In genomic region chr17:7493941-7494340, GRCh38 we compare ENCODE assay signal across 24 cellular contexts. TPM values are rescaled to one million over a fixed set of nuclear protein-coding genes. Genes with fewer than 3 reads are reported as not detected.
DNase-seq lines count a peak whose midpoint lies in the region; ATAC-seq and TF ChIP-seq lines count a peak whose summit lies in the region.
"Had no signal": no experiment of that assay in that cellular context is flagged by ENCODE, and none has a peak within 500 bp of the region (broad histone marks: within the 10 kb centered on the region; RNA-seq: fewer than 3 reads in every experiment).

No MANE protein-coding gene starts in this region.

- 0 out of 2 replicates have a peak overlapping the region, but pooled peaks have one; percentile 13 for H3K27ac ChIP-seq in SK-N-MC
- H3K27ac ChIP-seq: 22Rv1; BLaER1 treated with 17β-estradiol and CSF1 and Interleukin-3, amounts not matched to agents 10 nM and 100 nM; GM23248; SJSA1 had no signal

- H3K4me1 Mint-ChIP-seq in activated T-cell treated with anti-CD3 and anti-CD28 coated beads, Interleukin-2, amount 50 U/mL, for 24 hours (ENCODE audit: low read depth) = peaks cover 44% of the 10 kb centered on the region
- peaks cover 44% of the 10 kb centered on the region for H3K4me1 Mint-ChIP-seq in activated T-cell treated with anti-CD3 and anti-CD28 coated beads, Interleukin-2, amount 50 U/mL, for 4 hours (ENCODE audit: low read depth)
- H3K4me1 Mint-ChIP-seq in chondrocyte (ENCODE audit: low read depth) (peaks cover 32% of the 10 kb centered on the region), progenitor cell of endocrine pancreas (ENCODE audit: low read depth) (peaks cover 21% of the 10 kb centered on the region)

- no peak overlapping the region for H3K9ac ChIP-seq in SK-N-MC (ENCODE audit: insufficient read length)
- H3K9ac ChIP-seq: BLaER1 treated with 17β-estradiol and CSF1 and Interleukin-3, amounts not matched to agents 10 nM and 100 nM; GM23248 had no signal

- no peak for ATAC-seq in activated T-cell treated with anti-CD3 and anti-CD28 coated beads, Interleukin-2, amount 50 U/mL, for 4 hours
- ATAC-seq in GM19023 (IDR thresholded peaks at IDR 0.05; ENCODE audit: unreplicated experiment) (no peak), GM19035 (IDR thresholded peaks at IDR 0.05; ENCODE audit: unreplicated experiment) (no peak), GM18867 (IDR thresholded peaks at IDR 0.05; ENCODE audit: unreplicated experiment) (no peak)

- peaks cover 80% of the 10 kb centered on the region for H3K36me3 ChIP-seq in SK-N-MC (ENCODE audit: insufficient read depth, low read length)

- no peaks in the 10 kb centered on the region for H3K9me3 Mint-ChIP-seq in activated T-cell treated with anti-CD3 and anti-CD28 coated beads, Interleukin-2, amount 50 U/mL, for 24 hours
- no peaks in the 10 kb centered on the region for H3K9me3 Mint-ChIP-seq in activated T-cell treated with anti-CD3 and anti-CD28 coated beads, Interleukin-2, amount 50 U/mL, for 4 hours
- H3K9me3 Mint-ChIP-seq in chondrocyte (ENCODE audit: low read depth) (no peaks in the 10 kb centered on the region), progenitor cell of endocrine pancreas (ENCODE audit: low read depth) (no peaks in the 10 kb centered on the region)
- H3K9me3 Mint-ChIP-seq: H9, HFFc6 had no signal

- no peak overlapping the region for H3K4me3 ChIP-seq in SK-N-MC
- H3K4me3 ChIP-seq: BLaER1 treated with 17β-estradiol and CSF1 and Interleukin-3, amounts not matched to agents 10 nM and 100 nM; GM23248; SJSA1 had no signal

- no peak for DNase-seq in activated T-cell treated with anti-CD3 and anti-CD28 coated beads, Interleukin-2, amount 50 U/mL, for 24 hours
- no peak for DNase-seq in activated T-cell treated with anti-CD3 and anti-CD28 coated beads, Interleukin-2, amount 50 U/mL, for 4 hours
- DNase-seq in SK-N-MC (ENCODE audit: low read depth, low spot score) (no peak), chondrocyte (ENCODE audit: low spot score) (no peak), progenitor cell of endocrine pancreas (ENCODE audit: low spot score, unreplicated experiment) (no peak)
- DNase-seq: EL, GF-D8, GM23248, H9, HFFc6, KG1, MV-4-11, NCI-H1105 treated with DMSO at 0.1 percent for 48 hours, NCI-H2081, NCI-H446 treated with DMSO at 0.1 percent for 48 hours, NCI-H526 treated with DMSO at 0.1 percent for 48 hours, OCI-M1 had no signal

- H3K4me3 Mint-ChIP-seq in activated T-cell treated with anti-CD3 and anti-CD28 coated beads, Interleukin-2, amount 50 U/mL, for 24 hours = no peak overlapping the region
- no peak overlapping the region for H3K4me3 Mint-ChIP-seq in activated T-cell treated with anti-CD3 and anti-CD28 coated beads, Interleukin-2, amount 50 U/mL, for 4 hours
- no peak overlapping the region for H3K4me3 Mint-ChIP-seq in chondrocyte (ENCODE audit: unreplicated experiment)
- H3K4me3 Mint-ChIP-seq in progenitor cell of endocrine pancreas (ENCODE audit: low read depth) = no peak overlapping the region
- H3K4me3 Mint-ChIP-seq: H9, HFFc6 had no signal

- TF ChIP-seq CTCF in chondrocyte (IDR thresholded peaks at IDR 0.05) (no peak), progenitor cell of endocrine pancreas (IDR thresholded peaks at IDR 0.05; ENCODE audit: unreplicated experiment) (no peak)

- no peaks in the 10 kb centered on the region for H3K27me3 Mint-ChIP-seq in activated T-cell treated with anti-CD3 and anti-CD28 coated beads, Interleukin-2, amount 50 U/mL, for 24 hours
- no peaks in the 10 kb centered on the region for H3K27me3 Mint-ChIP-seq in activated T-cell treated with anti-CD3 and anti-CD28 coated beads, Interleukin-2, amount 50 U/mL, for 4 hours (ENCODE audit: low read depth)
- H3K27me3 Mint-ChIP-seq in chondrocyte (ENCODE audit: low read depth) (no peaks in the 10 kb centered on the region), progenitor cell of endocrine pancreas (no peaks in the 10 kb centered on the region)

- H3K36me3 Mint-ChIP-seq in activated T-cell treated with anti-CD3 and anti-CD28 coated beads, Interleukin-2, amount 50 U/mL, for 24 hours (ENCODE audit: low read depth) = peaks cover 88% of the 10 kb centered on the region
- peaks cover 35% of the 10 kb centered on the region for H3K36me3 Mint-ChIP-seq in activated T-cell treated with anti-CD3 and anti-CD28 coated beads, Interleukin-2, amount 50 U/mL, for 4 hours (ENCODE audit: insufficient read depth)
- H3K36me3 Mint-ChIP-seq in chondrocyte (ENCODE audit: low read depth) (peaks cover 25% of the 10 kb centered on the region), progenitor cell of endocrine pancreas (ENCODE audit: insufficient read depth) (peaks cover 19% of the 10 kb centered on the region)

- no peaks in the 10 kb centered on the region for H3K9me3 ChIP-seq in SK-N-MC (ENCODE audit: low read depth, low read length)
- H3K9me3 ChIP-seq: BLaER1 treated with 17β-estradiol and CSF1 and Interleukin-3, amounts not matched to agents 10 nM and 100 nM; SJSA1 had no signal

- H3K27ac Mint-ChIP-seq in activated T-cell treated with anti-CD3 and anti-CD28 coated beads, Interleukin-2, amount 50 U/mL, for 24 hours = peak overlapping the region; percentile 66
- H3K27ac Mint-ChIP-seq in chondrocyte (ENCODE audit: unreplicated experiment) (peak overlapping the region; percentile 42), progenitor cell of endocrine pancreas (peak overlapping the region; percentile 12)

RNA-seq across cellular contexts. Expression of gene POLR2A, which starts 9.8 kb away (rescaled TPM):
- total RNA-seq in activated T-cell treated with anti-CD3 and anti-CD28 coated beads, Interleukin-2, amount 50 U/mL, for 4 hours = 100 to 1,000 TPM; 184 to 188 (median 188) TPM
- total RNA-seq in chondrocyte = 113 to 121 TPM (median 115 TPM) in 3 replicates
- 195 and 210 TPM in 2 replicates for total RNA-seq in progenitor cell of endocrine pancreas

RNA-seq across cellular contexts. Expression of gene SLC35G6, which starts 12.7 kb away (rescaled TPM):
- total RNA-seq in activated T-cell treated with anti-CD3 and anti-CD28 coated beads, Interleukin-2, amount 50 U/mL, for 4 hours = not detected
- not detected in 3 replicates for total RNA-seq in chondrocyte
- total RNA-seq in progenitor cell of endocrine pancreas = not detected in 2 replicates
- total RNA-seq: GM23248, H9, HFFc6, HT1080, SJSA1 had no signal

RNA-seq across cellular contexts. Expression of gene ZBTB4, which starts 14.5 kb away (rescaled TPM):
- 10 to 100 TPM; 16.0 to 18.0 (median 17.5) TPM for total RNA-seq in activated T-cell treated with anti-CD3 and anti-CD28 coated beads, Interleukin-2, amount 50 U/mL, for 4 hours
- total RNA-seq in chondrocyte (50.9 to 51.9 TPM (median 51.0 TPM) in 3 replicates), progenitor cell of endocrine pancreas (26.8 and 28.4 TPM in 2 replicates)

RNA-seq across cellular contexts. Expression of gene CHRNB1, which starts 49.1 kb away (rescaled TPM):
- 1 to 10 TPM; 3.9 to 4.6 (median 4.3) TPM for total RNA-seq in activated T-cell treated with anti-CD3 and anti-CD28 coated beads, Interleukin-2, amount 50 U/mL, for 4 hours
- 12.2 to 14.0 TPM (median 12.6 TPM) in 3 replicates for total RNA-seq in chondrocyte
- total RNA-seq in progenitor cell of endocrine pancreas = 17.2 and 19.1 TPM in 2 replicates

RNA-seq across cellular contexts. Expression of gene FGF11, which starts 54.6 kb away (rescaled TPM):
- under 1 TPM; 0.19 to 0.32 (median 0.28) TPM for total RNA-seq in activated T-cell treated with anti-CD3 and anti-CD28 coated beads, Interleukin-2, amount 50 U/mL, for 4 hours
- total RNA-seq in chondrocyte (5.0 to 6.0 TPM (median 5.1 TPM) in 3 replicates), progenitor cell of endocrine pancreas (4.5 and 5.1 TPM in 2 replicates)
- total RNA-seq: GM23248, SJSA1 had no signal

Comparison
In these comparisons a context has a peak if more than half of its experiments do, and no peak if none do; other contexts are left out.
1. H3K27ac Mint-ChIP-seq: peak in every context shown above with its lines; median percentile 66 in activated T-cell treated with anti-CD3 and anti-CD28 coated beads, Interleukin-2, amount 50 U/mL, for 24 hours; 42 in chondrocyte; 12 in progenitor cell of endocrine pancreas.